11 cellular contexts compared by ENCODE assay signal in genomic region chr20:58054744-58055373, GRCh38.
DNase-seq lines count a peak whose midpoint lies in the region; TF ChIP-seq lines count a peak whose summit lies in the region.
"Had no signal": no experiment of that assay in that cellular context is flagged by ENCODE, and none has a peak within 500 bp of the region (broad histone marks: within the 10 kb centered on the region; RNA-seq: fewer than 3 reads in every experiment).

No MANE protein-coding gene starts in this region.

- peak; percentile 91 for DNase-seq in MG63
- DNase-seq in coronary artery (ENCODE audit: low spot score): peak; percentile 69
- peak; percentile 90 for DNase-seq in islet precursor cell
- DNase-seq in smooth muscle cell (lab: John Stamatoyannopoulos, UW; ENCODE audit: unreplicated experiment): no peak
- no peak for DNase-seq in A673 (ENCODE audit: low spot score)
- no peak for DNase-seq in NOMO-1 (lab: John Stamatoyannopoulos, UW; ENCODE audit: unreplicated experiment in 2 of 2)
- no peak for DNase-seq in NCI-H1048 (lab: John Stamatoyannopoulos, UW)
- DNase-seq in spleen: no peak
- DNase-seq: effector memory CD4-positive, alpha-beta T cell; NCI-H446 had no signal

- peak overlapping the region; percentile 55 for H3K4me2 ChIP-seq in smooth muscle cell

- no TSS peak for BruUV-seq in A673 (replicated peaks; lab: Mats Ljungman, UMichigan)

- H2AFZ ChIP-seq in smooth muscle cell (ENCODE audit: low read depth): no peak overlapping the region

- H3K79me2 ChIP-seq in smooth muscle cell (ENCODE audit: low read depth): no peaks in the 10 kb centered on the region

- TF ChIP-seq CTCF in coronary artery (IDR thresholded peaks at IDR 0.05) (no peak), smooth muscle cell (IDR thresholded peaks at IDR 0.05; ENCODE audit: borderline replicate concordance, insufficient read depth, poor library complexity, severe bottlenecking) (no peak), A673 (conservative IDR thresholded peaks at IDR 0.05; ENCODE audit: low read depth, low read length) (no peak), spleen (IDR thresholded peaks at IDR 0.05 in 8 of 11, conservative IDR thresholded peaks at IDR 0.05 in 3 of 11) (no peak)

- CTCF ChIA-PET in A673 (lab: Charles Lee): no interaction called here

- H3K36me3 ChIP-seq in MG63: no peaks in the 10 kb centered on the region
- no peaks in the 10 kb centered on the region for H3K36me3 ChIP-seq in smooth muscle cell (ENCODE audit: low read depth)
- H3K36me3 ChIP-seq in A673 (ENCODE audit: insufficient read depth, low read length, poor library complexity, severe bottlenecking): no peaks in the 10 kb centered on the region
- H3K36me3 ChIP-seq in spleen: no peaks in the 10 kb centered on the region
- H3K36me3 ChIP-seq: tibial artery had no signal

- POLR2A ChIA-PET in A673 (lab: Charles Lee; ENCODE audit: low non-redundant PET): no interaction called here

- WGBS in smooth muscle cell (ENCODE audit: low lambda C conversion rate): 16% methylated on average over 12 of the region's 12 CpGs
- 52 to 62% (median 55%) methylated on average over 12 of the region's 12 CpGs for WGBS in spleen, 5 donors

- peak overlapping the region in 1 of 2 donors; percentile 57 for H3K27ac ChIP-seq in coronary artery
- H3K27ac ChIP-seq in smooth muscle cell (ENCODE audit: low read depth): no peak overlapping the region
- H3K27ac ChIP-seq in A673 (ENCODE audit: low read depth, low read length, poor library complexity, severe bottlenecking): no peak overlapping the region
- no peak overlapping the region for H3K27ac ChIP-seq in spleen
- H3K27ac ChIP-seq: tibial artery had no signal

- H3K9ac ChIP-seq in smooth muscle cell (ENCODE audit: low read depth): no peak overlapping the region

- intact Hi-C loops in A673 (cut with micrococcal nuclease; ENCODE audit: unreplicated experiment) (no loop called here), spleen (cut with DNase I; ENCODE audit: low total_unique reads) (no loop called here)

- H4K20me1 ChIP-seq in smooth muscle cell (ENCODE audit: low read depth): no peaks in the 10 kb centered on the region

- no peaks in the 10 kb centered on the region for H3K27me3 ChIP-seq in MG63
- H3K27me3 ChIP-seq in smooth muscle cell (ENCODE audit: low read depth): no peaks in the 10 kb centered on the region
- H3K27me3 ChIP-seq in A673 (replicated peaks; ENCODE audit: insufficient read depth, low read depth, low read length, poor library complexity): no peaks in the 10 kb centered on the region
- H3K27me3 ChIP-seq in spleen (replicated peaks in 1 of 7): peaks cover 0 to 44% (median 0%) of the 10 kb centered on the region in 7 donors

- TF ChIP-seq POLR2A in spleen (IDR thresholded peaks at IDR 0.05): no peak

- peaks cover 3% of the 10 kb centered on the region for H3F3A ChIP-seq in smooth muscle cell (ENCODE audit: low read depth)

- H3K4me1 ChIP-seq in smooth muscle cell (ENCODE audit: low read depth) (peaks cover 4% of the 10 kb centered on the region), A673 (ENCODE audit: insufficient read depth, low read length, poor library complexity, severe bottlenecking) (no peaks in the 10 kb centered on the region), spleen (no peaks in the 10 kb centered on the region)

- H3K9me3 ChIP-seq in MG63 (peaks cover 21% of the 10 kb centered on the region), smooth muscle cell (replicated peaks; ENCODE audit: low read depth) (peaks cover 5% of the 10 kb centered on the region), A673 (ENCODE audit: low read depth, low read length, poor library complexity, severe bottlenecking) (peaks cover 11% of the 10 kb centered on the region), spleen (peaks cover 0 to 27% (median 11%) of the 10 kb centered on the region in 8 donors)

- H3K4me3 ChIP-seq in MG63: no peak overlapping the region
- no peak overlapping the region for H3K4me3 ChIP-seq in coronary artery
- no peak overlapping the region for H3K4me3 ChIP-seq in smooth muscle cell
- no peak overlapping the region for H3K4me3 ChIP-seq in A673 (ENCODE audit: low read depth, low read length, poor library complexity, severe bottlenecking)
- H3K4me3 ChIP-seq in spleen: no peak overlapping the region
- H3K4me3 ChIP-seq: tibial artery had no signal

Comparison
In these comparisons a context has a peak if more than half of its experiments do, and no peak if none do; other contexts are left out.
1. DNase-seq: peak in MG63 (single experiment), coronary artery (single experiment) and islet precursor cell (single experiment); none in smooth muscle cell (single experiment), A673 (single experiment), NOMO-1 (0 of 2), NCI-H1048 (single experiment) and spleen (single experiment).